Comparison of ENCODE assay signal across 1 cellular context in the genomic region with DNA sequence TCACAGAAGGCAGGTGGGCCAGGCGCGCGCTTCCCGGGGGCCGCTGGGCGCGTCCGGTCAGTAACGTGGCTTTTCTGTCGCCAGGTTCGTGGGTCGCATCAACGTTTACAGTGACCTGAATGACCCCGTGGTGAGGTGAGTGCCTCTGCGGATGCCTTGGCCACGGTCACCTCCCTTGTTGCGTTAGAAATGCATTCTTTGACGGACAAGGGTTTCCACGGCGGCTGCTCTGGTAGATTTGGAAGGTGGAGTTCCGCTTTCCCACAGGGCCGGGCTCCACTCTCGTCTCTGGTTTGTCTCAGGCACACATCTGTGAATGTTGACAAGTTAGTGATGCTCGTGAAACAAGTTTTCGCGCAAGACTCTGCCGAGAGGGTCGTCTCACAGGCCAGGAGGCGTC.
TF ChIP-seq lines count a peak whose summit lies in the region.

No MANE protein-coding gene starts in this region.

TF ChIP-seq in HepG2, 621 proteins besides CTCF, POLR2A, EP300 and RAD21 (continued from another document):
- TF ChIP-seq ETV5 (CRISPR knock-in tag; IDR thresholded peaks at IDR 0.05; ENCODE audit: borderline replicate concordance) (no peak), FOXK1 (CRISPR knock-in tag; IDR thresholded peaks at IDR 0.05; ENCODE audit: borderline replicate concordance, low read depth) (no peak), ZSCAN25 (CRISPR knock-in tag; IDR thresholded peaks at IDR 0.05) (no peak)
TF ChIP-seq in HepG2: peak in this region for 0.
